8 cellular contexts compared by ENCODE assay signal in the genomic region with DNA sequence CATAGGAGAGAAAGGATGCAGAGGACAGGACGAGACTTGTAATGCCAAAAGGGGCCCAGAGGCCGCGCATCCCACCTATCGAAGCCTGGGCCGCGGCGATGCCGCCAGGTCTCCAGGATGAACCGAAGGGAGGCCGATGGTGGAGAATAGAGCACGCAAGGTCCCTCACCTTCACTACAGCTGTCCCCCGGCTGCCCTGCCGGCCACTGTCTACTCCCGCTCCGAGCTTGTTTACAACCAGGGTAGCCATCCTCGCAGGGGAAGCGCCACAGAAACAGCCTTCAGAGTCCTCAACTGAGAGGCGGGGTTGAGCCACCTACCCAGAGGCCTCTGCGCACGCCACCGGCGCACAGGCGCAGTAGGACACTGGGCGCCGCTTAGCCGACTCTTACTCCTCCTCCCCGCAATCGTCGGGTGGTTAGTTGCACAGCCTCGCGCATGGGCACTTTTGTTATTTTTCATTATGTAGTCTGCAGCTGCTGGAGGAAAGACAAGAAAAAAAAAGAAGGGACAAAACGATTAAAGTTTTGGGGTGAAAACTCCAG. TPM values are rescaled to one million over a fixed set of nuclear protein-coding genes. Genes with fewer than 3 reads are reported as not detected.
A peak's percentile ranks its signal among the peaks of the same experiment; 100 is the strongest.
DNase-seq lines count a peak whose midpoint lies in the region; ATAC-seq and TF ChIP-seq lines count a peak whose summit lies in the region.

TRIM23 (minus strand) TSS at position 309 of the 545 bp plus-strand sequence; CDS start at position 250, 59 bp downstream.

- H3K4me1 ChIP-seq in ascending aorta (peaks cover 0 to 21% of the 10 kb centered on the region in 2 donors), hepatocyte (ENCODE audit: insufficient read depth) (peaks cover 14% of the 10 kb centered on the region)

- TF ChIP-seq CTCF in ascending aorta (IDR thresholded peaks at IDR 0.05): no peak
- TF ChIP-seq CTCF in hepatocyte (IDR thresholded peaks at IDR 0.05; ENCODE audit: poor library complexity): peak; percentile 12

- WGBS in hepatocyte (ENCODE audit: low lambda C conversion rate, missing lambda C conversion rate): under 1% methylated on average over 30 of the region's 32 CpGs

- no peaks in the 10 kb centered on the region for H3K9me2 ChIP-seq in hepatocyte (replicated peaks; ENCODE audit: insufficient read depth)

- no peaks in the 10 kb centered on the region for H3K27me3 ChIP-seq in ascending aorta
- H3K27me3 ChIP-seq in hepatocyte: no peaks in the 10 kb centered on the region

- H3K79me2 ChIP-seq in hepatocyte: peaks cover 90% of the 10 kb centered on the region

- DNase-seq in NCI-H187 treated with DMSO at 0.1 percent for 48 hours (lab: John Stamatoyannopoulos, UW): peak; percentile 93
- DNase-seq in T-helper 2 cell: peak; percentile 79 to 97 (median 88)
- DNase-seq in ascending aorta (ENCODE audit: low spot score in 2 of 2): peak; percentile 80 to 95
- peak; percentile 97 for DNase-seq in hepatocyte (ENCODE audit: low spot score)
- peak; percentile 98 for DNase-seq in retina
- no peak for DNase-seq in cortex of kidney (lab: John Stamatoyannopoulos, UW)

- H3K4me3 ChIP-seq in ascending aorta (peak within 1 kb of the TSS; percentile 85 to 86), hepatocyte (peak within 1 kb of the TSS; percentile 89)

- H3K9me3 ChIP-seq in ascending aorta: no peaks in the 10 kb centered on the region
- H3K9me3 ChIP-seq in hepatocyte (ENCODE audit: low read depth): no peaks in the 10 kb centered on the region

- ATAC-seq in GM18502 (IDR thresholded peaks at IDR 0.05; ENCODE audit: poor library complexity, unreplicated experiment) (peak; percentile 96), HG02970 (IDR thresholded peaks at IDR 0.05; ENCODE audit: low FRiP score, unreplicated experiment) (peak; percentile 92)

- peak within 1 kb of the TSS; percentile 69 for H2AFZ ChIP-seq in hepatocyte

- peak within 1 kb of the TSS; percentile 80 to 83 for H3K27ac ChIP-seq in ascending aorta
- peak within 1 kb of the TSS; percentile 94 for H3K27ac ChIP-seq in hepatocyte

- H3K36me3 ChIP-seq in ascending aorta (no peaks in the 10 kb centered on the region), hepatocyte (replicated peaks; ENCODE audit: insufficient read depth, low read depth) (no peaks in the 10 kb centered on the region)

- H3K4me2 ChIP-seq in hepatocyte: peak within 1 kb of the TSS; percentile 76

- peaks cover 14% of the 10 kb centered on the region for H4K20me1 ChIP-seq in hepatocyte (ENCODE audit: insufficient read depth, poor library complexity, severe bottlenecking)

- intact Hi-C loops in ascending aorta (cut with DNase I): loop anchor here (2.0 kb wide), 3 partner anchors 61 to 521 kb away; partner anchors contain the start of genes CENPK, NLN, PPWD1 and SGTB

RNA-seq across cellular contexts. Expression of gene TRIM23, which starts in this region (rescaled TPM):
- 2.4 TPM for total RNA-seq in ascending aorta
- total RNA-seq in hepatocyte: 11.7 and 14.2 TPM in 2 replicates
- polyA plus RNA-seq in hepatocyte: 6.0 and 6.7 TPM in 2 replicates
